Comparison of ENCODE assay signal across 32 cellular contexts in the genomic region with DNA sequence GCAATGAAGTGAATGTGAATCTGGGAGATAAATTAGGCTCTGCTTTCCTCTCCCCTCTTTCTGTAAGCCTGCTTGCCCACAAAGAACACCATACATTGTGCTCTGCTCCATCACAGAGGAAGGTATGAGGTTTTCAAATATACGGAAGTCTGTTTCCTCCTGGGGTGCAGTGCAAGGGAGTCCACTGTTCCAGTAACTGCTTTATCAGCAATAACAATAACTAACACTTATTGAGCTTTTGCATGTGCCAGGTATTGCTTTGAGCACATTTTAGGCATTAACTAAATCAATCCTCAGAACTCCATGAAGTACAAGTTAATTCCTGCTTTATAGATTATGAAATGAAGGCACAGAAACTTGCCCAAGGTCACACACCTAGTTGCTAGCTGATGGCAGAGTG.
"Had no signal": no experiment of that assay in that cellular context is flagged by ENCODE, and none has a peak within 500 bp of the region (broad histone marks: within the 10 kb centered on the region; RNA-seq: fewer than 3 reads in every experiment).

No MANE protein-coding gene starts in this region.

- DNase-seq: activated CD4-positive, alpha-beta T cell treated with anti-CD3 and anti-CD28 coated beads for 1 hour; activated CD8-positive, alpha-beta memory T cell treated with anti-CD3 and anti-CD28 coated beads for 24 hours; activated CD8-positive, alpha-beta memory T cell treated with anti-CD3 and anti-CD28 coated beads, Interleukin-2, amount 50 U/mL, for 4 hours; activated naive CD4-positive, alpha-beta T cell; activated T-cell treated with anti-CD3 and anti-CD28 coated beads, Interleukin-2, amount 50 U/mL, for 48 hours; adrenal gland; aorta; body of pancreas; dermis blood vessel endothelial cell; effector CD4-positive, alpha-beta T cell; foreskin keratinocyte; heart right ventricle; midbrain; naive thymus-derived CD4-positive, alpha-beta T cell; nucleus accumbens; pancreas; retina; sigmoid colon; small intestine; stimulated activated CD4-positive, alpha-beta T cell treated with anti-CD3 and anti-CD28 coated beads, Interleukin-4, amount 100 ng/mL, for 24 hours; stimulated activated CD8-positive, alpha-beta memory T cell treated with anti-CD3 and anti-CD28 coated beads, Interleukin-4, amount 100 ng/mL, for 48 hours; stimulated activated naive CD8-positive, alpha-beta T cell treated with anti-CD3 and anti-CD28 coated beads, Interleukin-15, amount 100 ng/mL, for 72 hours; substantia nigra; uterus had no signal

- H3K27me3 ChIP-seq: adrenal gland, body of pancreas, esophagus muscularis mucosa, foreskin keratinocyte, heart right ventricle, pancreas, sigmoid colon, uterus had no signal

- H3K4me1 ChIP-seq: esophagus muscularis mucosa, foreskin keratinocyte, prostate gland, sigmoid colon, uterus had no signal

- H3K27me3 Mint-ChIP-seq: memory B cell; naive thymus-derived CD4-positive, alpha-beta T cell; stimulated activated memory B cell treated with anti-CD40 and anti-IgM and Interleukin-4, amounts not matched to agents 10 μg/mL and 1 μg/mL and 100 μg/mL, for 72 hours; stimulated activated naive CD8-positive, alpha-beta T cell treated with anti-CD3 and anti-CD28 coated beads, Interleukin-15, amount 100 ng/mL, for 72 hours; type B pancreatic cell had no signal

- ATAC-seq: activated naive CD4-positive, alpha-beta T cell treated with anti-CD3 and anti-CD28 coated beads, Interleukin-2, amount 50 U/mL, for 72 hours; body of pancreas; foreskin keratinocyte; heart right ventricle; naive thymus-derived CD4-positive, alpha-beta T cell; pancreas; stimulated activated memory B cell treated with anti-CD40 and anti-IgM and Interleukin-4, amounts not matched to agents 10 μg/mL and 1 μg/mL and 100 μg/mL, for 72 hours; stimulated activated naive CD8-positive, alpha-beta T cell treated with anti-CD3 and anti-CD28 coated beads, Interleukin-15, amount 100 ng/mL, for 72 hours had no signal

- H3K27ac ChIP-seq: adrenal gland, body of pancreas, esophagus muscularis mucosa, foreskin keratinocyte, heart right ventricle, pancreas, prostate gland, sigmoid colon, uterus had no signal

- H3K9me3 ChIP-seq: adrenal gland, body of pancreas, esophagus muscularis mucosa, heart right ventricle, pancreas, prostate gland, sigmoid colon, uterus had no signal

- FAIRE-seq: colon, pancreas, small intestine had no signal

- H3K36me3 ChIP-seq: prostate gland, uterus had no signal

- H3K4me1 Mint-ChIP-seq: neural crest cell; stimulated activated memory B cell treated with anti-CD40 and anti-IgM and Interleukin-4, amounts not matched to agents 10 μg/mL and 1 μg/mL and 100 μg/mL, for 72 hours had no signal

- H3K4me3 ChIP-seq: adrenal gland, body of pancreas, esophagus muscularis mucosa, heart right ventricle, pancreas, prostate gland, sigmoid colon, uterus had no signal

- H3K9me3 Mint-ChIP-seq: activated naive CD4-positive, alpha-beta T cell treated with anti-CD3 and anti-CD28 coated beads, Interleukin-2, amount 50 U/mL, for 72 hours; memory B cell; naive thymus-derived CD4-positive, alpha-beta T cell; neural crest cell; stimulated activated memory B cell treated with anti-CD40 and anti-IgM and Interleukin-4, amounts not matched to agents 10 μg/mL and 1 μg/mL and 100 μg/mL, for 72 hours; stimulated activated naive CD8-positive, alpha-beta T cell treated with anti-CD3 and anti-CD28 coated beads, Interleukin-15, amount 100 ng/mL, for 72 hours; type B pancreatic cell had no signal

- H3K27ac Mint-ChIP-seq: activated naive CD4-positive, alpha-beta T cell treated with anti-CD3 and anti-CD28 coated beads, Interleukin-2, amount 50 U/mL, for 72 hours; memory B cell; stimulated activated memory B cell treated with anti-CD40 and anti-IgM and Interleukin-4, amounts not matched to agents 10 μg/mL and 1 μg/mL and 100 μg/mL, for 72 hours; type B pancreatic cell had no signal

- H3K4me3 Mint-ChIP-seq: memory B cell; naive thymus-derived CD4-positive, alpha-beta T cell; neural crest cell; stimulated activated memory B cell treated with anti-CD40 and anti-IgM and Interleukin-4, amounts not matched to agents 10 μg/mL and 1 μg/mL and 100 μg/mL, for 72 hours; stimulated activated naive CD8-positive, alpha-beta T cell treated with anti-CD3 and anti-CD28 coated beads, Interleukin-15, amount 100 ng/mL, for 72 hours; type B pancreatic cell had no signal
